In the genomic region with DNA sequence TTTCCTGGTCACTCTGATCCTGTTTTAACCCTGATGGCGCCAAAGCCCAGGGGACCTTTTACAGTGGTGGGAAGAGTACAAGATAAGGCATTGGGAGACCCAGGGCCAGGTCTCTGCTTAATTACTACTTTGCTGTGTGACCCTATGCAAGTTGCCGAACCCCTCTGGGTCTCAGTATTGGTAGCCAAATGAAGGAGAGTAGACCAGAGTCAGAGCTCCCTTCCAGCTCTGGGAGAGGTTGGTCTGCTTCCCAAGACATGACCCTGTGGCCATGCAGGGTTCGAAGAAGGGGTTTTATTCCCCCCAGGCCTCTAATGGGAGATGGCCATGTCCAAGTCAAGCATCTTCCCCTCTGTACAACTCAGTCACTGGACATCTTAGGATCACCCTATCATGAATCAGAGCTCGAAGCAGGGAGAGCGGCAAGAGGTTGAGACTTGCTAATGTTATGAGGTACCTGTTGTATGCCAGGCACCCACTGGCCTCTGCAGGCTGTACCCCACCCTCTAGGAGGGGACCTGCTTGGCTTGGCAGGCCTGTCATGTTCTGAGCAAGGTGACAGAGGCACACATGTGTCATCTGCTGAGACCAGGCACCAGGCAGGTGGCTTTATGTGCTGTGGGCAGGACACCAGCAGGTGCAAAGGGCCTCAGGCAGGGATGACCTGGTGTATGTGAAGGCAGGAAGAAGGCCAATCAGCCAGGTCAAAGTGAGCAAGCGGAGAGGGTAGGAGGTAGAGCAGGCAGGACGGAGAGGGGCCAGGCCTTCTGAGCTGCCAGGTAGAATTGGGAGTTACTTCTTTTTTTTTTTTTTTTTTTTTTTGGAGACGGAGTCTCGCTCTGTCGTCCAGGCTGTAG, we compare ENCODE assay signal across 13 cellular contexts.
DNase-seq lines count a peak whose midpoint lies in the region; ATAC-seq and TF ChIP-seq lines count a peak whose summit lies in the region.
"Had no signal": no experiment of that assay in that cellular context is flagged by ENCODE, and none has a peak within 500 bp of the region (broad histone marks: within the 10 kb centered on the region; RNA-seq: fewer than 3 reads in every experiment).

No MANE protein-coding gene starts in this region.

- H3K4me3 ChIP-seq in left ventricle myocardium inferior (no peak overlapping the region), fibroblast of lung (replicated peaks in 1 of 4; ENCODE audit: control extremely low read depth in 1 of 4, insufficient read depth in 1 of 4, low read depth in 3 of 4, low read length in 4 of 4) (no peak overlapping the region), urinary bladder (ENCODE audit: low read depth, low read length) (no peak overlapping the region)

- no peaks in the 10 kb centered on the region for H3K9me3 ChIP-seq in left ventricle myocardium inferior (replicated peaks)
- no peaks in the 10 kb centered on the region for H3K9me3 ChIP-seq in fibroblast of lung (ENCODE audit: control insufficient read depth, insufficient read depth, low read depth, low read length)

- intact Hi-C loops in left ventricle myocardium inferior (cut with micrococcal nuclease) (no loop called here), Right ventricle myocardium superior (cut with DNase I) (no loop called here)

- H3K9ac ChIP-seq in fibroblast of lung (ENCODE audit: insufficient read depth, low read length): peak overlapping the region; percentile 68

- ATAC-seq in Right ventricle myocardium superior (ENCODE audit: poor library complexity) (no peak), HG03442 (IDR thresholded peaks at IDR 0.05; ENCODE audit: unreplicated experiment) (no peak)

- H3K27me3 ChIP-seq in left ventricle myocardium inferior (ENCODE audit: low read depth) (no peaks in the 10 kb centered on the region), fibroblast of lung (ENCODE audit: control insufficient read depth, insufficient read depth, low read length) (no peaks in the 10 kb centered on the region)

- peak overlapping the region; percentile 28 for H3K4me2 ChIP-seq in fibroblast of lung (ENCODE audit: extremely low read depth, insufficient read depth, low read length)

- peaks cover 4% of the 10 kb centered on the region for H3K79me2 ChIP-seq in fibroblast of lung (ENCODE audit: control insufficient read depth, insufficient read depth, low read length)

- DNase-seq in left ventricle myocardium inferior (no peak), Right ventricle myocardium superior (no peak), fibroblast of lung (ENCODE audit: low read depth in 2 of 2) (no peak), osteocyte (ENCODE audit: extremely low spot score, unreplicated experiment) (no peak), A172 (ENCODE audit: low spot score) (no peak), 8988T (no peak)
- DNase-seq: AML-193, GF-D8, GOT3, NCI-H2171 treated with DMSO at 0.1 percent for 48 hours, SHP77 had no signal

- peaks cover 79% of the 10 kb centered on the region for H3K4me1 Mint-ChIP-seq in osteocyte (ENCODE audit: unreplicated experiment)

- H3K36me3 Mint-ChIP-seq in osteocyte (ENCODE audit: unreplicated experiment): peaks cover 12% of the 10 kb centered on the region

- H3K4me3 Mint-ChIP-seq in osteocyte (ENCODE audit: unreplicated experiment): no peak overlapping the region

- H3K27ac ChIP-seq in left ventricle myocardium inferior (replicated peaks) (peak overlapping the region; percentile 84), fibroblast of lung (ENCODE audit: insufficient read depth, low read length) (peak overlapping the region; percentile 98), urinary bladder (ENCODE audit: low read depth) (peak overlapping the region; percentile 92)

- H3K4me1 ChIP-seq in left ventricle myocardium inferior (peaks cover 70% of the 10 kb centered on the region), fibroblast of lung (ENCODE audit: control insufficient read depth, extremely low read depth, insufficient read depth, low read length) (peaks cover 48% of the 10 kb centered on the region), urinary bladder (ENCODE audit: insufficient read depth) (no peaks in the 10 kb centered on the region)

- peak overlapping the region; percentile 98 for H3K27ac Mint-ChIP-seq in osteocyte (ENCODE audit: unreplicated experiment)

- 93% methylated on average over 10 of the region's 10 CpGs for WGBS in urinary bladder

- H3K36me3 ChIP-seq in left ventricle myocardium inferior (peaks cover 11% of the 10 kb centered on the region), fibroblast of lung (ENCODE audit: control insufficient read depth, insufficient read depth, low read length) (peaks cover 9% of the 10 kb centered on the region), urinary bladder (ENCODE audit: insufficient read depth) (no peaks in the 10 kb centered on the region)

- H3K9me3 Mint-ChIP-seq in osteocyte (ENCODE audit: unreplicated experiment): no peaks in the 10 kb centered on the region

- no peaks in the 10 kb centered on the region for H4K20me1 ChIP-seq in fibroblast of lung (ENCODE audit: control insufficient read depth, extremely low read depth, insufficient read depth, low read length)

- TF ChIP-seq CTCF in left ventricle myocardium inferior (IDR thresholded peaks at IDR 0.05; ENCODE audit: borderline replicate concordance): no peak
- TF ChIP-seq CTCF in fibroblast of lung (conservative IDR thresholded peaks at IDR 0.05 in 1 of 2, IDR thresholded peaks at IDR 0.05 in 1 of 2; ENCODE audit: low read depth in 1 of 2, low read length in 2 of 2): no peak
- no peak for TF ChIP-seq CTCF in osteocyte (IDR thresholded peaks at IDR 0.05)

- H3K27me3 Mint-ChIP-seq in osteocyte (ENCODE audit: unreplicated experiment): no peaks in the 10 kb centered on the region

- H2AFZ ChIP-seq in fibroblast of lung (ENCODE audit: low read length): no peak overlapping the region
